23 cellular contexts compared by ENCODE assay signal in the genomic region with DNA sequence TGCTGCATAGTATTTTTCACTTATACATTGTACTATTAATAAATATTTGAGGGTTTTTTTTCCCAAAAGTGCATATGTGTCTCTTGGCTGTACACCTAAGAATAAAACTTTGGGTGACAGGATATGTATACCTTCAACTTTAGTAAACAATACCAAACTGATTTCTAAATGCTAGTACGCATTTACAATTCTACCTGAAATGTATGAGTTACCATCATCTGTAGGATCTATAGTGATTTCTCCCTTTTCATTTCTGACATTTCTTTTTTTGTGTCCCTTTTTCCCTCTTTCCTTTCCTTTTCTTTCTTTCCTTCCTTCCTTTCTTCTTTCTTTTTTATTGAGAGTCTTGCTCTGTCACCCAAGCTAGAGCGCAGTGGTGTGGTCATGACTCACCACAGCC. TPM values are rescaled to one million over a fixed set of nuclear protein-coding genes. Genes with fewer than 3 reads are reported as not detected.
A peak's percentile ranks its signal among the peaks of the same experiment; 100 is the strongest.
DNase-seq lines count a peak whose midpoint lies in the region; ATAC-seq, FAIRE-seq and TF ChIP-seq lines count a peak whose summit lies in the region.
"Had no signal": no experiment of that assay in that cellular context is flagged by ENCODE, and none has a peak within 500 bp of the region (broad histone marks: within the 10 kb centered on the region; RNA-seq: fewer than 3 reads in every experiment).

No MANE protein-coding gene starts in this region.

- no peak overlapping the region for H3K27ac ChIP-seq in K562 (ENCODE audit: extremely low read depth, low read depth, low read length)
- H3K27ac ChIP-seq in left ventricle myocardium inferior (replicated peaks), result no peak overlapping the region

- no peak overlapping the region for H3K4me3 Mint-ChIP-seq in activated naive CD4-positive, alpha-beta T cell treated with anti-CD3 and anti-CD28 coated beads, Interleukin-2, amount 10 ng/mL, durations not matched to agents 7 days and 5 days
- H3K4me3 Mint-ChIP-seq in IgD-negative memory B cell, result no peak overlapping the region
- H3K4me3 Mint-ChIP-seq in activated T-helper 17 cell treated with anti-CD3 and anti-CD28 coated beads, Interleukin-2, amount 50 U/mL, for 72 hours, result no peak overlapping the region
- H3K4me3 Mint-ChIP-seq: CD4-positive, alpha-beta memory T cell; GM23338; HFFc6 had no signal

- H3K4me1 ChIP-seq in K562 (replicated peaks in 1 of 2; ENCODE audit: control insufficient read depth in 2 of 2, insufficient read depth in 2 of 2, low read length in 2 of 2), result no peaks in the 10 kb centered on the region; a peak in 1 of 5 replicates
- no peaks in the 10 kb centered on the region for H3K4me1 ChIP-seq in left ventricle myocardium inferior

- in situ Hi-C loops in K562 (cut with MboI), result no loop called here

- BruUV-seq in K562 (replicated peaks; lab: Mats Ljungman, UMichigan), result no TSS peak

- no peak overlapping the region for H2AFZ ChIP-seq in K562 (ENCODE audit: low read depth, low read length)
- H2AFZ ChIP-seq: GM23338 had no signal

- no peak for ATAC-seq in K562
- ATAC-seq in activated T-helper 17 cell treated with anti-CD3 and anti-CD28 coated beads, Interleukin-2, amount 50 U/mL, for 72 hours (replicated peaks), result no peak
- ATAC-seq: GM23338, HCT116 had no signal

- TF ChIP-seq POLR2A in K562 (conservative IDR thresholded peaks at IDR 0.05), result no peak

- H3K9me1 ChIP-seq in K562 (ENCODE audit: control insufficient read depth, insufficient read depth, low read length), result no peaks in the 10 kb centered on the region

- H3K9me3 ChIP-seq in K562 (replicated peaks; ENCODE audit: control insufficient read depth, insufficient read depth, low read depth, low read length) (no peaks in the 10 kb centered on the region), left ventricle myocardium inferior (replicated peaks) (peaks cover 17% of the 10 kb centered on the region)

- TF ChIP-seq CTCF in K562 (IDR thresholded peaks at IDR 0.05 in 2 of 3, conservative IDR thresholded peaks at IDR 0.05 in 1 of 3; ENCODE audit: insufficient read depth in 2 of 3, low read depth in 1 of 3, low read length in 3 of 3), result no peak
- no peak for TF ChIP-seq CTCF in left ventricle myocardium inferior (IDR thresholded peaks at IDR 0.05; ENCODE audit: borderline replicate concordance)

- H3K4me2 ChIP-seq in K562 (ENCODE audit: insufficient read depth, low read length), result no peak overlapping the region
- H3K4me2 ChIP-seq: GM23338 had no signal

- H3K9me3 Mint-ChIP-seq in activated naive CD4-positive, alpha-beta T cell treated with anti-CD3 and anti-CD28 coated beads, Interleukin-2, amount 10 ng/mL, durations not matched to agents 7 days and 5 days, result no peaks in the 10 kb centered on the region
- peaks cover 2 to 5% (median 3%) of the 10 kb centered on the region in 3 donors for H3K9me3 Mint-ChIP-seq in IgD-negative memory B cell
- H3K9me3 Mint-ChIP-seq in activated T-helper 17 cell treated with anti-CD3 and anti-CD28 coated beads, Interleukin-2, amount 50 U/mL, for 72 hours, result no peaks in the 10 kb centered on the region

- H3K27ac Mint-ChIP-seq in activated naive CD4-positive, alpha-beta T cell treated with anti-CD3 and anti-CD28 coated beads, Interleukin-2, amount 10 ng/mL, durations not matched to agents 7 days and 5 days, result peak overlapping the region; percentile 5
- H3K27ac Mint-ChIP-seq in IgD-negative memory B cell, result peak overlapping the region in 2 of 3 donors; percentile 48 to 78
- H3K27ac Mint-ChIP-seq in activated T-helper 17 cell treated with anti-CD3 and anti-CD28 coated beads, Interleukin-2, amount 50 U/mL, for 72 hours, result no peak overlapping the region
- H3K27ac Mint-ChIP-seq: CD4-positive, alpha-beta memory T cell; GM23338; H9; HFFc6 had no signal

- TF ChIP-seq RAD21 in K562 (CRISPR knock-in tag; conservative IDR thresholded peaks at IDR 0.05 in 1 of 2, IDR thresholded peaks at IDR 0.05 in 1 of 2), result no peak

- intact Hi-C loops in K562 (cut with micrococcal nuclease) (no loop called here), left ventricle myocardium inferior (cut with micrococcal nuclease) (no loop called here)

- H3K4me1 Mint-ChIP-seq in activated naive CD4-positive, alpha-beta T cell treated with anti-CD3 and anti-CD28 coated beads, Interleukin-2, amount 10 ng/mL, durations not matched to agents 7 days and 5 days, result no peaks in the 10 kb centered on the region
- peaks cover 0 to 7% (median 0%) of the 10 kb centered on the region in 3 donors for H3K4me1 Mint-ChIP-seq in IgD-negative memory B cell
- no peaks in the 10 kb centered on the region for H3K4me1 Mint-ChIP-seq in activated T-helper 17 cell treated with anti-CD3 and anti-CD28 coated beads, Interleukin-2, amount 50 U/mL, for 72 hours

- H3K36me3 ChIP-seq in K562 (ENCODE audit: control insufficient read depth, insufficient read depth, low read length) (no peaks in the 10 kb centered on the region), left ventricle myocardium inferior (no peaks in the 10 kb centered on the region)

- 15% methylated on average over 2 of the region's 2 CpGs for WGBS in K562 (ENCODE audit: insufficient coverage, low coverage, missing lambda C conversion rate)

- no peaks in the 10 kb centered on the region for H4K20me1 ChIP-seq in K562 (replicated peaks; ENCODE audit: control insufficient read depth, insufficient read depth, low read length)

- H3K27me3 ChIP-seq in K562 (ENCODE audit: control insufficient read depth in 2 of 2, insufficient read depth in 2 of 2, low read length in 2 of 2) (no peaks in the 10 kb centered on the region), left ventricle myocardium inferior (ENCODE audit: low read depth) (no peaks in the 10 kb centered on the region)

- no peak for DNase-seq in activated naive CD4-positive, alpha-beta T cell treated with anti-CD3 and anti-CD28 coated beads, Interleukin-2, amount 10 ng/mL, durations not matched to agents 7 days and 5 days
- no peak for DNase-seq in activated naive CD4-positive, alpha-beta T cell (lab: John Stamatoyannopoulos, UW)
- DNase-seq in K562 (ENCODE audit: extremely low read depth in 1 of 4, low spot score in 3 of 4) (no peak), left ventricle myocardium inferior (no peak)
- DNase-seq: C1 segment of cervical spinal cord; Calu3; CD4-positive, alpha-beta memory T cell; COR-L47; DMS53; DMS79 treated with DMSO at 0.1 percent for 48 hours; GF-D8; H9; HFFc6 had no signal

- H3K79me2 ChIP-seq in K562 (ENCODE audit: control insufficient read depth, insufficient read depth, low read length), result no peaks in the 10 kb centered on the region

- no peak overlapping the region for H3K9ac ChIP-seq in K562 (ENCODE audit: insufficient read depth in 1 of 2, low read depth in 2 of 2, low read length in 2 of 2)

- TF ChIP-seq EP300 in K562 (IDR thresholded peaks at IDR 0.05; ENCODE audit: low read length), result no peak

- H3K27me3 Mint-ChIP-seq in activated naive CD4-positive, alpha-beta T cell treated with anti-CD3 and anti-CD28 coated beads, Interleukin-2, amount 10 ng/mL, durations not matched to agents 7 days and 5 days, result peaks cover 3% of the 10 kb centered on the region
- no peaks in the 10 kb centered on the region for H3K27me3 Mint-ChIP-seq in IgD-negative memory B cell
- H3K27me3 Mint-ChIP-seq in activated T-helper 17 cell treated with anti-CD3 and anti-CD28 coated beads, Interleukin-2, amount 50 U/mL, for 72 hours, result no peaks in the 10 kb centered on the region
- H3K27me3 Mint-ChIP-seq: CD4-positive, alpha-beta memory T cell had no signal

- FAIRE-seq in K562 (lab: Jason Lieb, UNC), result no peak
- FAIRE-seq: GM12891, GM18507 had no signal

- CTCF ChIA-PET in activated naive CD4-positive, alpha-beta T cell treated with anti-CD3 and anti-CD28 coated beads, Interleukin-2, amount 10 ng/mL, durations not matched to agents 7 days and 5 days (lab: Charles Lee), result interaction anchor here (0.5 to 1.0 kb wide), 2 partner anchors 114 to 536 kb away, joined by 3 to 5 read pairs; no protein-coding TSS in a partner anchor
- CTCF ChIA-PET in K562 (lab: Yijun Ruan, JAX; ENCODE audit: low intra/inter-chr PET ratio), result no interaction called here

- H3K36me3 Mint-ChIP-seq in activated naive CD4-positive, alpha-beta T cell treated with anti-CD3 and anti-CD28 coated beads, Interleukin-2, amount 10 ng/mL, durations not matched to agents 7 days and 5 days, result no peaks in the 10 kb centered on the region
- peaks cover 10% of the 10 kb centered on the region for H3K36me3 Mint-ChIP-seq in IgD-negative memory B cell
- no peaks in the 10 kb centered on the region for H3K36me3 Mint-ChIP-seq in activated T-helper 17 cell treated with anti-CD3 and anti-CD28 coated beads, Interleukin-2, amount 50 U/mL, for 72 hours (ENCODE audit: low read depth)

- H3K4me3 ChIP-seq in K562, result no peak overlapping the region
- no peak overlapping the region for H3K4me3 ChIP-seq in left ventricle myocardium inferior
- H3K4me3 ChIP-seq: GM23338 had no signal

- POLR2A ChIA-PET in K562 (lab: Yijun Ruan, JAX), result interaction anchor here (0.6 kb wide), 1 partner anchor 629 kb away, joined by 4 read pairs; no protein-coding TSS in a partner anchor

RNA-seq across cellular contexts. Expression of gene BMP8B, which starts 16.7 kb away (rescaled TPM):
- polyA plus RNA-seq in IgD-negative memory B cell (0.14 TPM), K562 (2011; rRNA removed) (0.14 and 0.15 TPM in 2 replicates), K562 (2014; fragmentation: Illumina TruSeq; extraction: Trizol) (0.14 and 0.18 TPM in 2 replicates), K562 (2014; fragmentation: Nextera tagmentation; extraction: Ambion mirVana) (under 1 TPM; 0.03 to 0.04 TPM), K562 (2014; rRNA removed) (0.09 and 0.22 TPM in 2 replicates)
- total RNA-seq in K562 (2011; cell fraction: chromatin; rRNA removed; ENCODE audit: low replicate concordance), result 0.16 and 0.32 TPM in 2 replicates
- total RNA-seq in K562 (2011; cell fraction: nucleolus; rRNA removed), result 0.53 and 0.67 TPM in 2 replicates
- total RNA-seq in K562 (2011; cell fraction: nucleoplasm; rRNA removed), result 0.29 and 0.31 TPM in 2 replicates
- total RNA-seq in K562 (2014; rRNA removed) (0.18 and 0.20 TPM in 2 replicates), K562 (2014; rRNA removed; fragmentation: Illumina TruSeq; extraction: Trizol) (0.10 and 0.11 TPM in 2 replicates), K562 (2015; rRNA removed; fragmentation: Illumina TruSeq; extraction: Trizol) (0.11 and 0.14 TPM in 2 replicates), K562 (2021) (0.33 and 0.36 TPM in 2 replicates), left ventricle myocardium inferior (0.33 TPM)
- 0.09 and 0.13 TPM in 2 replicates for polyA plus RNA-seq in K562 (2011; cell fraction: cytosol; rRNA removed)
- polyA plus RNA-seq in K562 (2011; cell fraction: nucleus; rRNA removed), result 0.14 and 0.17 TPM in 2 replicates
- polyA plus RNA-seq in K562 (2012), result 0.34 and 0.62 TPM in 2 replicates
- polyA minus RNA-seq in K562 (2011; rRNA and poly(A)+ RNA removed), result 0.09 and 0.18 TPM in 2 replicates
- not detected in 2 replicates for polyA minus RNA-seq in K562 (2011; cell fraction: cytosol; rRNA and poly(A)+ RNA removed)
- 0.13 and 0.22 TPM in 2 replicates for polyA minus RNA-seq in K562 (2011; cell fraction: nucleus; rRNA and poly(A)+ RNA removed)
- total RNA-seq in activated T-helper 17 cell treated with anti-CD3 and anti-CD28 coated beads, Interleukin-2, amount 50 U/mL, for 72 hours, result under 1 TPM; 0.08 to 0.37 TPM
- total RNA-seq: HFFc6 had no signal

RNA-seq across cellular contexts. Expression of gene OXCT2, which starts 34.2 kb away (rescaled TPM):
- 0.93 TPM for polyA plus RNA-seq in IgD-negative memory B cell
- 1.4 and 2.6 TPM in 2 replicates for total RNA-seq in K562 (2011; cell fraction: chromatin; rRNA removed; ENCODE audit: low replicate concordance)
- 1.0 and 1.3 TPM in 2 replicates for total RNA-seq in K562 (2011; cell fraction: nucleolus; rRNA removed)
- 1.3 and 1.5 TPM in 2 replicates for total RNA-seq in K562 (2011; cell fraction: nucleoplasm; rRNA removed)
- 0.54 and 0.57 TPM in 2 replicates for total RNA-seq in K562 (2014; rRNA removed)
- 0.22 TPM in 1 of 2 replicates, not detected in the other for total RNA-seq in K562 (2014; rRNA removed; fragmentation: Illumina TruSeq; extraction: Trizol)
- 0.22 and 0.23 TPM in 2 replicates for total RNA-seq in K562 (2015; rRNA removed; fragmentation: Illumina TruSeq; extraction: Trizol)
- total RNA-seq in K562 (2021), result 0.31 and 0.64 TPM in 2 replicates
- 0.08 and 0.39 TPM in 2 replicates for polyA plus RNA-seq in K562 (2011; rRNA removed)
- 0.21 and 0.28 TPM in 2 replicates for polyA plus RNA-seq in K562 (2011; cell fraction: cytosol; rRNA removed)
- 1.2 and 1.5 TPM in 2 replicates for polyA plus RNA-seq in K562 (2011; cell fraction: nucleus; rRNA removed)
- 0.44 and 0.78 TPM in 2 replicates for polyA plus RNA-seq in K562 (2012)
- polyA plus RNA-seq in K562 (2014; fragmentation: Illumina TruSeq; extraction: Trizol), result 0.21 and 0.37 TPM in 2 replicates
- not detected for polyA plus RNA-seq in K562 (2014; fragmentation: Nextera tagmentation; extraction: Ambion mirVana)
- polyA plus RNA-seq in K562 (2014; rRNA removed), result 0.05 and 0.37 TPM in 2 replicates
- polyA minus RNA-seq in K562 (2011; rRNA and poly(A)+ RNA removed), result 0.28 and 0.33 TPM in 2 replicates
- polyA minus RNA-seq in K562 (2011; cell fraction: cytosol; rRNA and poly(A)+ RNA removed), result not detected in 2 replicates
- not detected in 2 replicates for polyA minus RNA-seq in K562 (2011; cell fraction: nucleus; rRNA and poly(A)+ RNA removed)
- 0.88 TPM for total RNA-seq in left ventricle myocardium inferior
- 1 to 10 TPM in 1 of 2 donors, under 1 TPM in 1; 0.69 to 1.1 TPM for total RNA-seq in activated T-helper 17 cell treated with anti-CD3 and anti-CD28 coated beads, Interleukin-2, amount 50 U/mL, for 72 hours
- total RNA-seq: A172, A673, G401, H4 had no signal
- polyA plus RNA-seq: CD4-positive, alpha-beta memory T cell had no signal
